In genomic region chr5:150241298-150242225, GRCh38 we compare ENCODE assay signal across 21 cellular contexts. TPM values are rescaled to one million over a fixed set of nuclear protein-coding genes. Genes with fewer than 3 reads are reported as not detected.
DNase-seq lines count a peak whose midpoint lies in the region; ATAC-seq, FAIRE-seq and TF ChIP-seq lines count a peak whose summit lies in the region.
"Had no signal": no experiment of that assay in that cellular context is flagged by ENCODE, and none has a peak within 500 bp of the region (broad histone marks: within the 10 kb centered on the region; RNA-seq: fewer than 3 reads in every experiment).

No MANE protein-coding gene starts in this region.

- FAIRE-seq in K562 (lab: Jason Lieb, UNC) = no peak
- FAIRE-seq: G401.6, GM12878 had no signal

- TF ChIP-seq POLR2A in K562 (conservative IDR thresholded peaks at IDR 0.05) = no peak

- H2AFZ ChIP-seq in K562 (ENCODE audit: low read depth, low read length) = no peak overlapping the region

- no peak overlapping the region for H3K4me2 ChIP-seq in K562 (ENCODE audit: insufficient read depth, low read length)
- H3K4me2 ChIP-seq: BLaER1 had no signal

- TF ChIP-seq RAD21 in K562 (CRISPR knock-in tag; conservative IDR thresholded peaks at IDR 0.05 in 1 of 2, IDR thresholded peaks at IDR 0.05 in 1 of 2) = no peak

- H3K4me3 ChIP-seq in cardiac muscle cell = no peak overlapping the region
- H3K4me3 ChIP-seq in K562 = no peak overlapping the region
- H3K4me3 ChIP-seq in tibial artery = no peak overlapping the region
- H3K4me3 ChIP-seq: BLaER1, GM12878, Peyer's patch had no signal

- no peak for TF ChIP-seq EP300 in K562 (IDR thresholded peaks at IDR 0.05; ENCODE audit: low read length)

- CTCF ChIA-PET in K562 (lab: Yijun Ruan, JAX; ENCODE audit: low intra/inter-chr PET ratio) = no interaction called here

- peak overlapping the region; percentile 6 for H3K27ac Mint-ChIP-seq in neural crest cell (ENCODE audit: unreplicated experiment)
- H3K27ac Mint-ChIP-seq in stimulated activated effector memory CD8-positive, alpha-beta T cell treated with anti-CD3 and anti-CD28 coated beads, Interleukin-12 subunit alpha, Interleukin-12 subunit beta, amount 100 ng/mL, for 72 hours = peak overlapping the region; percentile 38

- no peak overlapping the region for H3K4me3 Mint-ChIP-seq in neural crest cell
- H3K4me3 Mint-ChIP-seq in stimulated activated effector memory CD8-positive, alpha-beta T cell treated with anti-CD3 and anti-CD28 coated beads, Interleukin-12 subunit alpha, Interleukin-12 subunit beta, amount 100 ng/mL, for 72 hours = no peak overlapping the region
- H3K4me3 Mint-ChIP-seq: CD8-positive, alpha-beta memory T cell had no signal

- H3K79me2 ChIP-seq in K562 (ENCODE audit: control insufficient read depth, insufficient read depth, low read length) = no peaks in the 10 kb centered on the region

- peaks cover 4% of the 10 kb centered on the region for H3K27me3 Mint-ChIP-seq in neural crest cell (ENCODE audit: low read depth)

- no peaks in the 10 kb centered on the region for H3K36me3 ChIP-seq in cardiac muscle cell
- no peaks in the 10 kb centered on the region for H3K36me3 ChIP-seq in K562 (ENCODE audit: control insufficient read depth, insufficient read depth, low read length)
- H3K36me3 ChIP-seq in tibial artery = no peaks in the 10 kb centered on the region
- H3K36me3 ChIP-seq: BLaER1, Peyer's patch had no signal

- intact Hi-C loops in left ventricle myocardium superior (cut with micrococcal nuclease) (no loop called here), K562 (cut with micrococcal nuclease) (no loop called here), tibial artery (cut with DNase I; ENCODE audit: low total_unique reads) (no loop called here)

- 6% methylated on average over 14 of the region's 15 CpGs for WGBS in K562 (ENCODE audit: insufficient coverage, low coverage, missing lambda C conversion rate)

- H3K9ac ChIP-seq in K562 (ENCODE audit: insufficient read depth in 1 of 2, low read depth in 2 of 2, low read length in 2 of 2) = no peak overlapping the region
- H3K9ac ChIP-seq: BLaER1 had no signal

- H3K4me1 ChIP-seq in cardiac muscle cell (ENCODE audit: low read depth) (peaks cover 48% of the 10 kb centered on the region), K562 (replicated peaks in 1 of 2; ENCODE audit: control insufficient read depth in 2 of 2, insufficient read depth in 2 of 2, low read length in 2 of 2) (peaks cover 13 to 17% of the 10 kb centered on the region in 2 experiments), tibial artery (peaks cover 0 to 17% (median 13%) of the 10 kb centered on the region in 4 donors)
- H3K4me1 ChIP-seq: BLaER1, Peyer's patch had no signal

- H3K36me3 Mint-ChIP-seq in neural crest cell (ENCODE audit: low read depth) = no peaks in the 10 kb centered on the region
- no peaks in the 10 kb centered on the region for H3K36me3 Mint-ChIP-seq in stimulated activated effector memory CD8-positive, alpha-beta T cell treated with anti-CD3 and anti-CD28 coated beads, Interleukin-12 subunit alpha, Interleukin-12 subunit beta, amount 100 ng/mL, for 72 hours
- H3K36me3 Mint-ChIP-seq: CD8-positive, alpha-beta memory T cell had no signal

- in situ Hi-C loops in K562 (cut with MboI) = no loop called here

- no peaks in the 10 kb centered on the region for H3K9me3 ChIP-seq in cardiac muscle cell (ENCODE audit: low read depth)
- no peaks in the 10 kb centered on the region for H3K9me3 ChIP-seq in K562 (replicated peaks; ENCODE audit: control insufficient read depth, insufficient read depth, low read depth, low read length)
- H3K9me3 ChIP-seq in tibial artery = no peaks in the 10 kb centered on the region
- H3K9me3 ChIP-seq: BLaER1, Peyer's patch had no signal

- ATAC-seq in left ventricle myocardium superior = no peak
- no peak for ATAC-seq in K562
- ATAC-seq in stimulated activated effector memory CD8-positive, alpha-beta T cell treated with anti-CD3 and anti-CD28 coated beads, Interleukin-12 subunit alpha, Interleukin-12 subunit beta, amount 100 ng/mL, for 72 hours = no peak
- ATAC-seq: GM12878 had no signal

- no TSS peak for BruUV-seq in K562 (replicated peaks; lab: Mats Ljungman, UMichigan)

- H4K20me1 ChIP-seq in K562 (replicated peaks; ENCODE audit: control insufficient read depth, insufficient read depth, low read length) = no peaks in the 10 kb centered on the region
- H4K20me1 ChIP-seq: BLaER1 had no signal

- no peaks in the 10 kb centered on the region for H3K27me3 ChIP-seq in cardiac muscle cell
- peaks cover 18 to 54% of the 10 kb centered on the region in 2 experiments; a peak in 4 of 5 replicates for H3K27me3 ChIP-seq in K562 (ENCODE audit: control insufficient read depth in 2 of 2, insufficient read depth in 2 of 2, low read length in 2 of 2)
- no peaks in the 10 kb centered on the region for H3K27me3 ChIP-seq in tibial artery
- H3K27me3 ChIP-seq: BLaER1, Peyer's patch had no signal

- no peaks in the 10 kb centered on the region for H3K9me3 Mint-ChIP-seq in neural crest cell
- H3K9me3 Mint-ChIP-seq in stimulated activated effector memory CD8-positive, alpha-beta T cell treated with anti-CD3 and anti-CD28 coated beads, Interleukin-12 subunit alpha, Interleukin-12 subunit beta, amount 100 ng/mL, for 72 hours = no peaks in the 10 kb centered on the region
- H3K9me3 Mint-ChIP-seq: CD8-positive, alpha-beta memory T cell had no signal

- H3K27ac ChIP-seq in cardiac muscle cell (peak overlapping the region; percentile 7), K562 (ENCODE audit: extremely low read depth, low read depth, low read length) (no peak overlapping the region), tibial artery (no peak overlapping the region)
- H3K27ac ChIP-seq: BLaER1, Peyer's patch had no signal

- peaks cover 26% of the 10 kb centered on the region for H3K4me1 Mint-ChIP-seq in neural crest cell
- no peaks in the 10 kb centered on the region for H3K4me1 Mint-ChIP-seq in stimulated activated effector memory CD8-positive, alpha-beta T cell treated with anti-CD3 and anti-CD28 coated beads, Interleukin-12 subunit alpha, Interleukin-12 subunit beta, amount 100 ng/mL, for 72 hours
- H3K4me1 Mint-ChIP-seq: CD8-positive, alpha-beta memory T cell had no signal

- H3K9me1 ChIP-seq in K562 (ENCODE audit: control insufficient read depth, insufficient read depth, low read length) = no peaks in the 10 kb centered on the region

- DNase-seq in cardiac muscle cell (ENCODE audit: low read depth in 1 of 2, low spot score in 1 of 2) (no peak), left ventricle myocardium superior (no peak), K562 (ENCODE audit: extremely low read depth in 1 of 4, low spot score in 3 of 4) (no peak), neural crest cell (ENCODE audit: low read depth, low spot score) (no peak), occipital lobe (lab: John Stamatoyannopoulos, UW) (no peak), tibial artery (no peak), NCI-H2227 (lab: John Stamatoyannopoulos, UW; ENCODE audit: unreplicated experiment) (no peak)
- no peak for DNase-seq in stimulated activated effector memory CD8-positive, alpha-beta T cell treated with anti-CD3 and anti-CD28 coated beads, Interleukin-12 subunit alpha, Interleukin-12 subunit beta, amount 100 ng/mL, for 72 hours (ENCODE audit: low spot score in 2 of 2)
- DNase-seq: DND-41, GOT3, KG1, NCI-H1092, NCI-H2227 treated with DMSO at 0.1 percent for 48 hours, NCI-H524, Peyer's patch, SHP77 had no signal

- no peak for TF ChIP-seq CTCF in cardiac muscle cell (IDR thresholded peaks at IDR 0.05; ENCODE audit: low read depth, low read length)
- no peak for TF ChIP-seq CTCF in K562 (IDR thresholded peaks at IDR 0.05 in 2 of 3, conservative IDR thresholded peaks at IDR 0.05 in 1 of 3; ENCODE audit: insufficient read depth in 2 of 3, low read depth in 1 of 3, low read length in 3 of 3)
- no peak for TF ChIP-seq CTCF in neural crest cell (conservative IDR thresholded peaks at IDR 0.05)
- TF ChIP-seq CTCF in tibial artery (IDR thresholded peaks at IDR 0.05) = no peak

- POLR2A ChIA-PET in K562 (lab: Yijun Ruan, JAX) = interaction anchor here (0.6 to 0.7 kb wide), 2 partner anchors 82 to 554 kb away, joined by 3 read pairs; no protein-coding TSS in a partner anchor

RNA-seq across cellular contexts. Expression of gene CAMK2A, which starts 48.0 kb away (rescaled TPM):
- 34.6 and 47.7 TPM in 2 replicates for total RNA-seq in cardiac muscle cell
- polyA plus RNA-seq in cardiac muscle cell = 11.8 and 19.0 TPM in 2 replicates
- 16.6 TPM for total RNA-seq in left ventricle myocardium superior
- total RNA-seq in K562 (2011; cell fraction: chromatin; rRNA removed; ENCODE audit: low replicate concordance) = 0.19 TPM in 1 of 2 replicates, not detected in the other
- 0.17 TPM in 1 of 2 replicates, not detected in the other for total RNA-seq in K562 (2011; cell fraction: nucleolus; rRNA removed)
- total RNA-seq in K562 (2011; cell fraction: nucleoplasm; rRNA removed) = 0.07 TPM in 1 of 2 replicates, not detected in the other
- 0.18 TPM in 1 of 2 replicates, not detected in the other for total RNA-seq in K562 (2014; rRNA removed)
- not detected in 2 replicates for total RNA-seq in K562 (2014; rRNA removed; fragmentation: Illumina TruSeq; extraction: Trizol)
- total RNA-seq in K562 (2015; rRNA removed; fragmentation: Illumina TruSeq; extraction: Trizol) = 0.04 TPM in 2 replicates
- 0.13 TPM in 1 of 2 replicates, not detected in the other for total RNA-seq in K562 (2021)
- polyA plus RNA-seq in K562 (2011; rRNA removed) = not detected in 2 replicates
- polyA plus RNA-seq in K562 (2011; cell fraction: cytosol; rRNA removed) = not detected in 2 replicates
- 0.11 TPM in 2 replicates for polyA plus RNA-seq in K562 (2011; cell fraction: nucleus; rRNA removed)
- 0.05 and 0.24 TPM in 2 replicates for polyA plus RNA-seq in K562 (2012)
- polyA plus RNA-seq in K562 (2014; fragmentation: Illumina TruSeq; extraction: Trizol) = 0.10 TPM in 1 of 2 replicates, not detected in the other
- not detected for polyA plus RNA-seq in K562 (2014; fragmentation: Nextera tagmentation; extraction: Ambion mirVana)
- 0.01 and 0.28 TPM in 2 replicates for polyA plus RNA-seq in K562 (2014; rRNA removed)
- polyA minus RNA-seq in K562 (2011; rRNA and poly(A)+ RNA removed) = not detected in 2 replicates
- polyA minus RNA-seq in K562 (2011; cell fraction: cytosol; rRNA and poly(A)+ RNA removed) = not detected in 2 replicates
- polyA minus RNA-seq in K562 (2011; cell fraction: nucleus; rRNA and poly(A)+ RNA removed) = 0.22 TPM in 1 of 2 replicates, not detected in the other
- 0.30 and 0.59 TPM in 2 replicates for total RNA-seq in neural crest cell
- 14.0 TPM for total RNA-seq in occipital lobe
- total RNA-seq: CD8-positive, alpha-beta memory T cell had no signal
- polyA plus RNA-seq: CD8-positive, alpha-beta memory T cell; GM12878 had no signal

RNA-seq across cellular contexts. Expression of gene SLC6A7, which starts 51.7 kb away (rescaled TPM):
- total RNA-seq in cardiac muscle cell (not detected in 2 replicates), left ventricle myocardium superior (not detected), K562 (2014; rRNA removed) (not detected in 2 replicates), K562 (2014; rRNA removed; fragmentation: Illumina TruSeq; extraction: Trizol) (not detected in 2 replicates), K562 (2015; rRNA removed; fragmentation: Illumina TruSeq; extraction: Trizol) (not detected in 2 replicates), K562 (2021) (not detected in 2 replicates), neural crest cell (not detected in 2 replicates), occipital lobe (0.62 TPM)
- polyA plus RNA-seq in cardiac muscle cell (not detected in 2 replicates), K562 (2011; rRNA removed) (not detected in 2 replicates), K562 (2014; fragmentation: Illumina TruSeq; extraction: Trizol) (not detected in 2 replicates), K562 (2014; fragmentation: Nextera tagmentation; extraction: Ambion mirVana) (not detected), K562 (2014; rRNA removed) (not detected in 2 replicates)
- total RNA-seq in K562 (2011; cell fraction: chromatin; rRNA removed; ENCODE audit: low replicate concordance) = not detected in 2 replicates
- total RNA-seq in K562 (2011; cell fraction: nucleolus; rRNA removed) = not detected in 2 replicates
- not detected in 2 replicates for total RNA-seq in K562 (2011; cell fraction: nucleoplasm; rRNA removed)
- not detected in 2 replicates for polyA plus RNA-seq in K562 (2011; cell fraction: cytosol; rRNA removed)
- not detected in 2 replicates for polyA plus RNA-seq in K562 (2011; cell fraction: nucleus; rRNA removed)
- not detected in 2 replicates for polyA plus RNA-seq in K562 (2012)
- not detected in 2 replicates for polyA minus RNA-seq in K562 (2011; rRNA and poly(A)+ RNA removed)
- not detected in 2 replicates for polyA minus RNA-seq in K562 (2011; cell fraction: cytosol; rRNA and poly(A)+ RNA removed)
- not detected in 2 replicates for polyA minus RNA-seq in K562 (2011; cell fraction: nucleus; rRNA and poly(A)+ RNA removed)
- total RNA-seq: A172; CD8-positive, alpha-beta memory T cell had no signal
- polyA plus RNA-seq: CD8-positive, alpha-beta memory T cell had no signal
